Comparison of ENCODE assay signal across 8 cellular contexts in genomic region chr4:15003891-15004700, GRCh38. TPM values are rescaled to one million over a fixed set of nuclear protein-coding genes. Genes with fewer than 3 reads are reported as not detected.
DNase-seq lines count a peak whose midpoint lies in the region; ATAC-seq and TF ChIP-seq lines count a peak whose summit lies in the region.

No MANE protein-coding gene starts in this region.

- H3K9me3 ChIP-seq in OCI-LY1 (ENCODE audit: low read length) (no peaks in the 10 kb centered on the region), gastroesophageal sphincter (no peaks in the 10 kb centered on the region), testis (no peaks in the 10 kb centered on the region)

- H3K9me2 ChIP-seq in OCI-LY1 (ENCODE audit: low read depth, low read length): no peaks in the 10 kb centered on the region

- H3K4me3 ChIP-seq in AG10803 (ENCODE audit: low read length) (peak overlapping the region; percentile 86), OCI-LY1 (ENCODE audit: low read depth, low read length, poor library complexity, severe bottlenecking) (peak overlapping the region; percentile 68), gastroesophageal sphincter (peak overlapping the region; percentile 86 to 92), testis (peak overlapping the region; percentile 88 to 95)

- no peak overlapping the region for H3K27ac ChIP-seq in OCI-LY1 (ENCODE audit: low read depth, low read length, poor library complexity, severe bottlenecking)
- H3K27ac ChIP-seq in gastroesophageal sphincter: peak overlapping the region; percentile 97 to 100 (median 100)
- peak overlapping the region; percentile 97 to 99 for H3K27ac ChIP-seq in testis

- H2AFZ ChIP-seq in OCI-LY1 (ENCODE audit: low read length): no peak overlapping the region

- no peaks in the 10 kb centered on the region for H3K79me2 ChIP-seq in OCI-LY1 (ENCODE audit: insufficient read depth, low read length)

- TF ChIP-seq CTCF in AG10803 (conservative IDR thresholded peaks at IDR 0.05; ENCODE audit: low read length): no peak
- TF ChIP-seq CTCF in OCI-LY1 (IDR thresholded peaks at IDR 0.05; ENCODE audit: low read length): no peak
- peak in 2 of 4 experiments; percentile 4 to 25 for TF ChIP-seq CTCF in gastroesophageal sphincter (IDR thresholded peaks at IDR 0.05)
- TF ChIP-seq CTCF in testis (IDR thresholded peaks at IDR 0.05): no peak

- no peaks in the 10 kb centered on the region for H3F3A ChIP-seq in OCI-LY1 (ENCODE audit: insufficient read depth, low read length)

- DNase-seq in AG10803 (ENCODE audit: low read depth): peak; percentile 9
- DNase-seq in activated effector memory CD4-positive, alpha-beta T cell treated with Interleukin-2 at 50 U/mL for 16 hours: peak; percentile 40
- DNase-seq in nucleus accumbens (lab: John Stamatoyannopoulos, UW): peak in 31 of 56 donors; percentile 2 to 67 (median 29)
- DNase-seq in testis: peak; percentile 42

- peak; percentile 1 for ATAC-seq in GM21381 (IDR thresholded peaks at IDR 0.05; ENCODE audit: unreplicated experiment)
- ATAC-seq in gastroesophageal sphincter: no peak
- ATAC-seq in HG02571 (IDR thresholded peaks at IDR 0.05; ENCODE audit: unreplicated experiment): no peak

- no peaks in the 10 kb centered on the region for H4K20me1 ChIP-seq in OCI-LY1 (ENCODE audit: insufficient read depth, low read length)

- H3K36me3 ChIP-seq in OCI-LY1 (ENCODE audit: insufficient read depth, low read length): no peaks in the 10 kb centered on the region
- no peaks in the 10 kb centered on the region for H3K36me3 ChIP-seq in gastroesophageal sphincter
- no peaks in the 10 kb centered on the region for H3K36me3 ChIP-seq in testis (ENCODE audit: low read depth, missing control alignments)

- H3K27me3 ChIP-seq in OCI-LY1 (ENCODE audit: insufficient read depth, low read length) (no peaks in the 10 kb centered on the region), gastroesophageal sphincter (no peaks in the 10 kb centered on the region), testis (no peaks in the 10 kb centered on the region)

- intact Hi-C loops in testis (cut with DNase I; ENCODE audit: low total_unique reads): no loop called here

- H3K4me1 ChIP-seq in OCI-LY1 (ENCODE audit: insufficient read depth, low read length, severe bottlenecking) (peaks cover 11% of the 10 kb centered on the region), gastroesophageal sphincter (peaks cover 3 to 40% (median 9%) of the 10 kb centered on the region in 3 donors), testis (peaks cover 12% of the 10 kb centered on the region)

- TF ChIP-seq EP300 in gastroesophageal sphincter (IDR thresholded peaks at IDR 0.05): no peak

- WGBS in gastroesophageal sphincter (ENCODE audit: low coverage in 1 of 2), 2 donors: 0% methylated on average over 4 of the region's 106 CpGs; no CpG with 5 or more reads in 1 of the 2 donors
- WGBS in testis, 2 donors: 0% methylated on average over 93 of the region's 106 CpGs; no CpG with 5 or more reads in 1 of the 2 donors

- H3K4me2 ChIP-seq in OCI-LY1 (ENCODE audit: low read length): peak overlapping the region; percentile 92

- no peak for TF ChIP-seq POLR2A in gastroesophageal sphincter (IDR thresholded peaks at IDR 0.05)
- TF ChIP-seq POLR2A in testis (IDR thresholded peaks at IDR 0.05): no peak

- H3K9ac ChIP-seq in OCI-LY1 (ENCODE audit: low read length): peak overlapping the region; percentile 67

RNA-seq across cellular contexts. Expression of gene CPEB2, which starts 1.8 kb away (rescaled TPM):
- total RNA-seq in gastroesophageal sphincter (10 to 100 TPM; 21.9 to 34.4 (median 27.4) TPM), testis (10 to 100 TPM; 76.6 to 95.6 TPM)
- 93.6 TPM for polyA plus RNA-seq in testis (ENCODE audit: insufficient read depth, low read depth, low replicate concordance)
